Comparison of ENCODE assay signal across 14 cellular contexts in the genomic region with DNA sequence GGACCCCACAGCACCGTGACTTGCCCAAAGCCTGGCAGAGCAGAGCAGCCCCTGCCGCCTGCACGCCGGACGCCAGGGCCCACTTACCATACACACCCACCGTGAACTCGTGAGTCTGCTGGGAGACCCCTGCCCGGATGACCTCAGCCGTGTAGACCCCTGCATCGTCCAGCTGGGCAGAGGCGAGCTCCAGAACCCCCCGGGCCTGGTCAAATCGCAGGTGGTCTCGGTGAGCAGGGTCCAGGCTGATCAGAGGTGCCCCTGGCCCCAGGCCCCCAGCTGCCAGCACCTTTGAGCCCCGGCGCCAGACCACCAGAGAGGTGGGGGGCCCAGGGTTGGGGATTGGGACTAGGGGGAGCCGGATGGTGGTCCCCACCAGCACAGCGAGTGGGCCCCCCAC. TPM values are rescaled to one million over a fixed set of nuclear protein-coding genes. Genes with fewer than 3 reads are reported as not detected.
A peak's percentile ranks its signal among the peaks of the same experiment; 100 is the strongest.
DNase-seq lines count a peak whose midpoint lies in the region; ATAC-seq, FAIRE-seq and TF ChIP-seq lines count a peak whose summit lies in the region.
"Had no signal": no experiment of that assay in that cellular context is flagged by ENCODE, and none has a peak within 500 bp of the region (broad histone marks: within the 10 kb centered on the region; RNA-seq: fewer than 3 reads in every experiment).

No MANE protein-coding gene starts in this region.

- no TSS peak for BruUV-seq in Calu3 (replicated peaks; lab: Mats Ljungman, UMichigan)

- H3K79me2 ChIP-seq in astrocyte (ENCODE audit: insufficient read depth, low read length) = no peaks in the 10 kb centered on the region

- H3K4me3 ChIP-seq in A549 (peak overlapping the region; percentile 64; the same call in 2 of the 3 replicates), astrocyte (ENCODE audit: insufficient read depth, low read depth, low read length) (no peak overlapping the region), lower leg skin (ENCODE audit: low read depth, poor library complexity, severe bottlenecking) (no peak overlapping the region)
- H3K4me3 ChIP-seq: lung had no signal

- TF ChIP-seq RAD21 in A549 (conservative IDR thresholded peaks at IDR 0.05 in 1 of 2, IDR thresholded peaks at IDR 0.05 in 1 of 2) = no peak

- H4K20me1 ChIP-seq in astrocyte (ENCODE audit: insufficient read depth, low read length) = no peaks in the 10 kb centered on the region

- H3K9me3 ChIP-seq in A549 (no peaks in the 10 kb centered on the region), astrocyte (ENCODE audit: insufficient read depth, low read depth, low read length) (no peaks in the 10 kb centered on the region)
- H3K9me3 ChIP-seq: right atrium auricular region had no signal

- H3K4me1 ChIP-seq in A549 = peaks cover 32% of the 10 kb centered on the region
- peaks cover 3% of the 10 kb centered on the region for H3K4me1 ChIP-seq in astrocyte (ENCODE audit: insufficient read depth, low read length)

- intact Hi-C loops in Calu3 (cut with micrococcal nuclease; ENCODE audit: unreplicated experiment) = no loop called here
- intact Hi-C loops in lower leg skin (cut with DNase I; ENCODE audit: low total_unique reads) = no loop called here

- H2AFZ ChIP-seq in astrocyte (ENCODE audit: low read depth, low read length) = no peak overlapping the region

- no peak overlapping the region for H3K9ac ChIP-seq in astrocyte (ENCODE audit: low read length)

- POLR2A ChIA-PET in A549 (lab: Yijun Ruan, JAX) = interaction anchor here (2.2 to 2.7 kb wide), 2 partner anchors 23 to 26 kb away, joined by 52 to 59 read pairs; partner anchors contain the start of gene ETFB

- TF ChIP-seq EP300 in A549 (IDR thresholded peaks at IDR 0.05) = no peak

- no peak for DNase-seq in A549 (ENCODE audit: low read depth in 1 of 2, low spot score in 1 of 2)
- DNase-seq in Calu3 = no peak
- DNase-seq in astrocyte (ENCODE audit: low read depth) = no peak
- DNase-seq in mesothelial cell of epicardium (ENCODE audit: low spot score in 2 of 2, unreplicated experiment in 2 of 2) = no peak
- DNase-seq in lower leg skin (ENCODE audit: low spot score in 2 of 2) = no peak
- no peak for DNase-seq in H4 (ENCODE audit: low spot score)
- no peak for DNase-seq in D721Med (ENCODE audit: insufficient read length, low spot score)
- DNase-seq: activated gamma-delta T cell treated with Interleukin-2 at 50 U/mL for 16 hours had no signal

- H3K4me3 Mint-ChIP-seq in Calu3 (ENCODE audit: low read depth, unreplicated experiment) (peak overlapping the region; percentile 72), astrocyte (ENCODE audit: unreplicated experiment) (peak overlapping the region; percentile 69), mesothelial cell of epicardium (peak overlapping the region; percentile 48)

- no peak for ATAC-seq in A549
- no peak for ATAC-seq in HG03469 (IDR thresholded peaks at IDR 0.05; ENCODE audit: unreplicated experiment)

- H3K36me3 ChIP-seq in astrocyte (ENCODE audit: insufficient read depth, low read length) = no peaks in the 10 kb centered on the region
- H3K36me3 ChIP-seq: right atrium auricular region had no signal

- no peaks in the 10 kb centered on the region for H3K9me3 Mint-ChIP-seq in Calu3 (ENCODE audit: low read depth, unreplicated experiment)
- H3K9me3 Mint-ChIP-seq in astrocyte (ENCODE audit: unreplicated experiment) = no peaks in the 10 kb centered on the region
- H3K9me3 Mint-ChIP-seq in mesothelial cell of epicardium = no peaks in the 10 kb centered on the region

- H3K27ac Mint-ChIP-seq in Calu3 (ENCODE audit: unreplicated experiment) = peak overlapping the region; percentile 67
- no peak overlapping the region for H3K27ac Mint-ChIP-seq in astrocyte (ENCODE audit: unreplicated experiment)
- no peak overlapping the region for H3K27ac Mint-ChIP-seq in mesothelial cell of epicardium

- no peaks in the 10 kb centered on the region for H3K27me3 ChIP-seq in astrocyte (ENCODE audit: insufficient read depth, low read length)
- H3K27me3 ChIP-seq: right atrium auricular region had no signal

- H3K36me3 Mint-ChIP-seq in Calu3 (ENCODE audit: insufficient read depth, unreplicated experiment) = peaks cover 36% of the 10 kb centered on the region
- H3K36me3 Mint-ChIP-seq in astrocyte (ENCODE audit: low read depth, unreplicated experiment) = peaks cover 10% of the 10 kb centered on the region
- H3K36me3 Mint-ChIP-seq in mesothelial cell of epicardium = peaks cover 7% of the 10 kb centered on the region

- H3K27ac ChIP-seq in A549 = peak overlapping the region; percentile 86 to 90
- H3K27ac ChIP-seq in astrocyte (ENCODE audit: low read depth, low read length) = no peak overlapping the region

- H3K4me1 Mint-ChIP-seq in Calu3 (ENCODE audit: low read depth, unreplicated experiment) (peaks cover 30% of the 10 kb centered on the region), astrocyte (ENCODE audit: low read depth, unreplicated experiment) (no peaks in the 10 kb centered on the region), mesothelial cell of epicardium (peaks cover 25% of the 10 kb centered on the region)

- no peak for TF ChIP-seq CTCF in A549 (IDR thresholded peaks at IDR 0.05)
- no peak for TF ChIP-seq CTCF in Calu3 (IDR thresholded peaks at IDR 0.05; ENCODE audit: unreplicated experiment)
- TF ChIP-seq CTCF in astrocyte (IDR thresholded peaks at IDR 0.05; ENCODE audit: insufficient read depth, low read depth, low read length) = no peak
- no peak for TF ChIP-seq CTCF in mesothelial cell of epicardium (IDR thresholded peaks at IDR 0.05; ENCODE audit: unreplicated experiment)
- TF ChIP-seq CTCF in lower leg skin (IDR thresholded peaks at IDR 0.05) = no peak
- no peak for TF ChIP-seq CTCF in D721Med (IDR thresholded peaks at IDR 0.05; ENCODE audit: insufficient read depth, missing control alignments)

- CTCF ChIA-PET in A549 (lab: Yijun Ruan, JAX) (interaction anchor here (0.7 to 5.0 kb wide), 11 partner anchors 10 to 320 kb away, joined by 3 to 46 read pairs (median 8); partner anchors contain the start of genes CLDND2, ETFB and NKG7), Calu3 (lab: Charles Lee) (interaction anchor here (1.1 to 2.1 kb wide), 2 partner anchors 66 to 98 kb away, joined by 3 to 8 read pairs; no protein-coding TSS in a partner anchor)

- 90% methylated on average over 9 of the region's 18 CpGs for WGBS in A549 (ENCODE audit: missing lambda C conversion rate)
- WGBS in lower leg skin, 2 donors = 93 to 95% methylated on average over 18 of the region's 18 CpGs

- H3K4me2 ChIP-seq in A549 (peak overlapping the region; percentile 92), astrocyte (ENCODE audit: low read length) (no peak overlapping the region)

- TF ChIP-seq POLR2A in A549 (IDR thresholded peaks at IDR 0.05; ENCODE audit: low read length) (no peak), lower leg skin (IDR thresholded peaks at IDR 0.05) (no peak)

- H3K27me3 Mint-ChIP-seq in Calu3 (ENCODE audit: unreplicated experiment) (no peaks in the 10 kb centered on the region), astrocyte (ENCODE audit: low read depth, unreplicated experiment) (peaks cover 17% of the 10 kb centered on the region), mesothelial cell of epicardium (ENCODE audit: low read depth) (peaks cover 15% of the 10 kb centered on the region)

- FAIRE-seq in A549 (lab: Jason Lieb, UNC) (no peak), astrocyte (lab: Jason Lieb, UNC) (no peak), D721Med (lab: Jason Lieb, UNC) (no peak)
- FAIRE-seq: colon, TTC549, urothelium cell line had no signal

RNA-seq across cellular contexts. Expression of gene VSIG10L, which starts 0.9 kb away (rescaled TPM):
- polyA plus RNA-seq in A549 (2011; rRNA removed) (8.6 and 9.2 TPM in 2 replicates), A549 (2017; fragmentation: RNase III; extraction: RNeasy Plus Mini Kit Qiagen cat#74134 plus additional on column Dnase treatment) (5.7 to 6.8 TPM (median 6.7 TPM) in 3 replicates)
- 7.0 and 9.4 TPM in 2 replicates for polyA plus RNA-seq in A549 (2012; cell fraction: cytosol; rRNA removed)
- 11.1 and 11.7 TPM in 2 replicates for polyA plus RNA-seq in A549 (2012; cell fraction: nucleus; rRNA removed)
- polyA minus RNA-seq in A549 (2011; rRNA and poly(A)+ RNA removed) = 1.1 and 2.0 TPM in 2 replicates
- total RNA-seq in Calu3 (2022) (3.0 and 3.6 TPM in 2 replicates), astrocyte (4.2 and 4.7 TPM in 2 replicates), mesothelial cell of epicardium (8.1 to 8.9 TPM (median 8.6 TPM) in 3 replicates), lower leg skin (10 to 100 TPM; 31.0 to 42.9 (median 39.5) TPM)
- total RNA-seq in H4 (2014; rRNA removed; shearing (Covaris generic)) = 8.0 and 8.5 TPM in 2 replicates

RNA-seq across cellular contexts. Expression of gene ETFB, which starts 25.1 kb away (rescaled TPM):
- polyA plus RNA-seq in A549 (2011; rRNA removed) = 112 and 149 TPM in 2 replicates
- polyA plus RNA-seq in A549 (2012; cell fraction: cytosol; rRNA removed) = 383 and 541 TPM in 2 replicates
- polyA plus RNA-seq in A549 (2012; cell fraction: nucleus; rRNA removed) = 250 and 291 TPM in 2 replicates
- 262 to 270 TPM (median 267 TPM) in 3 replicates for polyA plus RNA-seq in A549 (2017; fragmentation: RNase III; extraction: RNeasy Plus Mini Kit Qiagen cat#74134 plus additional on column Dnase treatment)
- polyA minus RNA-seq in A549 (2011; rRNA and poly(A)+ RNA removed) = 78.4 and 147 TPM in 2 replicates
- 203 and 213 TPM in 2 replicates for total RNA-seq in Calu3 (2022)
- 64.3 and 72.5 TPM in 2 replicates for total RNA-seq in astrocyte
- total RNA-seq in mesothelial cell of epicardium = 59.5 to 60.1 TPM (median 60.0 TPM) in 3 replicates
- total RNA-seq in lower leg skin = 10 to 100 TPM; 52.5 to 79.2 (median 74.5) TPM
- total RNA-seq in H4 (2014; rRNA removed; shearing (Covaris generic)) = 397 and 449 TPM in 2 replicates

RNA-seq across cellular contexts. Expression of gene CLDND2, which starts 27.7 kb away (rescaled TPM):
- polyA plus RNA-seq in A549 (2011; rRNA removed) (1.1 and 1.7 TPM in 2 replicates), A549 (2017; fragmentation: RNase III; extraction: RNeasy Plus Mini Kit Qiagen cat#74134 plus additional on column Dnase treatment) (1.7 to 3.0 TPM (median 2.8 TPM) in 3 replicates)
- polyA plus RNA-seq in A549 (2012; cell fraction: cytosol; rRNA removed) = 0.75 and 0.91 TPM in 2 replicates
- 0.36 and 0.48 TPM in 2 replicates for polyA plus RNA-seq in A549 (2012; cell fraction: nucleus; rRNA removed)
- not detected in 2 replicates for polyA minus RNA-seq in A549 (2011; rRNA and poly(A)+ RNA removed)
- total RNA-seq in Calu3 (2022) (1.1 and 1.2 TPM in 2 replicates), astrocyte (0.84 and 1.4 TPM in 2 replicates), mesothelial cell of epicardium (0.54 to 0.56 TPM in 2 of 3 replicates, not detected in the other), lower leg skin (1 to 10 TPM in 1 of 4 donors, not detected in 3; 1.8 TPM)
- total RNA-seq in H4 (2014; rRNA removed; shearing (Covaris generic)) = 0.97 TPM in 1 of 2 replicates, not detected in the other
- total RNA-seq: right atrium auricular region had no signal

RNA-seq across cellular contexts. Expression of gene IGLON5, which starts 29.6 kb away (rescaled TPM):
- 0.04 and 0.08 TPM in 2 replicates for polyA plus RNA-seq in A549 (2011; rRNA removed)
- 0.01 and 0.03 TPM in 2 replicates for polyA plus RNA-seq in A549 (2012; cell fraction: cytosol; rRNA removed)
- 0.05 TPM in 1 of 2 replicates, not detected in the other for polyA plus RNA-seq in A549 (2012; cell fraction: nucleus; rRNA removed)
- polyA plus RNA-seq in A549 (2017; fragmentation: RNase III; extraction: RNeasy Plus Mini Kit Qiagen cat#74134 plus additional on column Dnase treatment) = 0.05 to 0.06 TPM in 2 of 3 replicates, not detected in the other
- not detected in 2 replicates for polyA minus RNA-seq in A549 (2011; rRNA and poly(A)+ RNA removed)
- not detected in 2 replicates for total RNA-seq in Calu3 (2022)
- 5.4 and 6.6 TPM in 2 replicates for total RNA-seq in astrocyte
- total RNA-seq in mesothelial cell of epicardium = 24.9 to 25.9 TPM (median 25.1 TPM) in 3 replicates
- total RNA-seq in lower leg skin = under 1 TPM in 1 of 4 donors, not detected in 3; 0.27 TPM
- total RNA-seq in H4 (2014; rRNA removed; shearing (Covaris generic)) = 0.72 and 1.2 TPM in 2 replicates

RNA-seq across cellular contexts. Expression of gene NKG7, which starts 31.4 kb away (rescaled TPM):
- not detected in 2 replicates for polyA plus RNA-seq in A549 (2011; rRNA removed)
- not detected in 2 replicates for polyA plus RNA-seq in A549 (2012; cell fraction: cytosol; rRNA removed)
- not detected in 2 replicates for polyA plus RNA-seq in A549 (2012; cell fraction: nucleus; rRNA removed)
- not detected in 3 replicates for polyA plus RNA-seq in A549 (2017; fragmentation: RNase III; extraction: RNeasy Plus Mini Kit Qiagen cat#74134 plus additional on column Dnase treatment)
- not detected in 2 replicates for polyA minus RNA-seq in A549 (2011; rRNA and poly(A)+ RNA removed)
- not detected in 2 replicates for total RNA-seq in Calu3 (2022)
- not detected in 2 replicates for total RNA-seq in astrocyte
- not detected in 3 replicates for total RNA-seq in mesothelial cell of epicardium
- 1 to 10 TPM in 1 of 4 donors, not detected in 3; 1.3 TPM for total RNA-seq in lower leg skin
- total RNA-seq in H4 (2014; rRNA removed; shearing (Covaris generic)) = not detected in 2 replicates
